Comparison of ENCODE assay signal across 1 cellular context in the genomic region with DNA sequence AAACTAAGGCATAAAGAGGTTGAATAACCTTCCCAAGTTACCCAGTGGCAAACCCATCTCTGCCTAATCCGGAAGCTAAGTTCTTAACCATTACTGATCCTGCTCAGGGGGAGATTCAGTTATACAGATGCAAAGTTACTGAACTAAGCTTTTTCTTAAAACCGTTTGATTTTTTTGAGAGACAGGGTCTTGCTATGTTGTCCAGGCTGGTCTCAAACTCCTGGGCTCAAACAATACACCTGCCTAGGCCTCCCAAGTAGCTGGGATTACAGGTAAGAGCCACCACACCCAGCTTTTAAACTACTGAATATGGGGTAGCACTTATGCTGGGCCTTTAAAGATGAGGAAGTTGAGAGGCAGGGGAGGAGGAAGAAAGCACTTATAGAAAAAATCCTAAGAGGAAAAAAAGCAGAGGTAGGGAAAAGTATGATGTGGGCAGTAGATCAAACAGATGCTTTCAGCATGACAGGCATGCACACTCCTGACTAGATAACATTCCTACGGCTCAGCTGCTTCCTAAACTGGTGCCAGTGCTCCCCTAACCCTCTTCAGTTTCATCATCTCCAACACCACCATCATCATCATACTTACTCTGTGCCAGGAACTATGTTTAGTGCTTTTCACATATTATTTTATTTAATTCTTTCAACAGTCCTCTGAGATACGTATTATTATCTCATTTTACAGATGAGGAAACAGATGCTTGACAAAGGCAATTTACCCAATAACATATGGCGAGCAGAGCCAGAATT.
A peak's percentile ranks its signal among the peaks of the same experiment; 100 is the strongest.
TF ChIP-seq lines count a peak whose summit lies in the region.

No MANE protein-coding gene starts in this region.

TF ChIP-seq in HEK293, 187 proteins besides CTCF, POLR2A, EP300 and RAD21 (continued from another document):
- no peak for TF ChIP-seq ZNF701 (tag by site-specific recombination; IDR thresholded peaks at IDR 0.05)
- TF ChIP-seq ZNF664 (tag by site-specific recombination; IDR thresholded peaks at IDR 0.05), result peak; percentile 94
- no peak for TF ChIP-seq ZNF658 (tag by site-specific recombination; IDR thresholded peaks at IDR 0.05)
- TF ChIP-seq, protein P1, sequence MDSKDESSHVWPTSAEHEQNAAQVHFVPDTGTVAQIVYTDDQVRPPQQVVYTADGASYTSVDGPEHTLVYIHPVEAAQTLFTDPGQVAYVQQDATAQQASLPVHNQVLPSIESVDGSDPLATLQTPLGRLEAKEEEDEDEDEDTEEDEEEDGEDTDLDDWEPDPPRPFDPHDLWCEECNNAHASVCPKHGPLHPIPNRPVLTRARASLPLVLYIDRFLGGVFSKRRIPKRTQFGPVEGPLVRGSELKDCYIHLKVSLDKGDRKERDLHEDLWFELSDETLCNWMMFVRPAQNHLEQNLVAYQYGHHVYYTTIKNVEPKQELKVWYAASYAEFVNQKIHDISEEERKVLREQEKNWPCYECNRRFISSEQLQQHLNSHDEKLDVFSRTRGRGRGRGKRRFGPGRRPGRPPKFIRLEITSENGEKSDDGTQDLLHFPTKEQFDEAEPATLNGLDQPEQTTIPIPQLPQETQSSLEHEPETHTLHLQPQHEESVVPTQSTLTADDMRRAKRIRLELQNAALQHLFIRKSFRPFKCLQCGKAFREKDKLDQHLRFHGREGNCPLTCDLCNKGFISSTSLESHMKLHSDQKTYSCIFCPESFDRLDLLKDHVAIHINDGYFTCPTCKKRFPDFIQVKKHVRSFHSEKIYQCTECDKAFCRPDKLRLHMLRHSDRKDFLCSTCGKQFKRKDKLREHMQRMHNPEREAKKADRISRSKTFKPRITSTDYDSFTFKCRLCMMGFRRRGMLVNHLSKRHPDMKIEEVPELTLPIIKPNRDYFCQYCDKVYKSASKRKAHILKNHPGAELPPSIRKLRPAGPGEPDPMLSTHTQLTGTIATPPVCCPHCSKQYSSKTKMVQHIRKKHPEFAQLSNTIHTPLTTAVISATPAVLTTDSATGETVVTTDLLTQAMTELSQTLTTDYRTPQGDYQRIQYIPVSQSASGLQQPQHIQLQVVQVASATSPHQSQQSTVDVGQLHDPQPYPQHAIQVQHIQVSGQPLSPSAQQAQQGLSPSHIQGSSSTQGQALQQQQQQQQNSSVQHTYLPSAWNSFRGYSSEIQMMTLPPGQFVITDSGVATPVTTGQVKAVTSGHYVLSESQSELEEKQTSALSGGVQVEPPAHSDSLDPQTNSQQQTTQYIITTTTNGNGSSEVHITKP (tag by site-specific recombination; IDR thresholded peaks at IDR 0.05), result peak; percentile 33; the same call in 1 of the 2 replicates
